In genomic region chr4:112807083-112807482, GRCh38 we compare ENCODE assay signal across 13 cellular contexts.
DNase-seq lines count a peak whose midpoint lies in the region; ATAC-seq and TF ChIP-seq lines count a peak whose summit lies in the region.
"Had no signal": no experiment of that assay in that cellular context is flagged by ENCODE, and none has a peak within 500 bp of the region (broad histone marks: within the 10 kb centered on the region; RNA-seq: fewer than 3 reads in every experiment).

No MANE protein-coding gene starts in this region.

- peaks cover 3% of the 10 kb centered on the region for H3K27me3 Mint-ChIP-seq in activated T-helper 2 cell treated with anti-CD3 and anti-CD28 coated beads, Interferon-gamma antibody, Interleukin-2, Interleukin-4, amounts not matched to agents 10 μg/mL and 5 μg/mL and 100 μg/mL, durations not matched to agents 14 hours and 24 hours and 36 hours (ENCODE audit: low read depth)
- peaks cover 0 to 3% of the 10 kb centered on the region in 2 donors for H3K27me3 Mint-ChIP-seq in T-cell

- no peaks in the 10 kb centered on the region for H3K9me3 Mint-ChIP-seq in activated T-helper 2 cell treated with anti-CD3 and anti-CD28 coated beads, Interferon-gamma antibody, Interleukin-2, Interleukin-4, amounts not matched to agents 10 μg/mL and 5 μg/mL and 100 μg/mL, durations not matched to agents 14 hours and 24 hours and 36 hours
- H3K9me3 Mint-ChIP-seq in T-cell = no peaks in the 10 kb centered on the region

- no peaks in the 10 kb centered on the region for H3K4me1 ChIP-seq in upper lobe of right lung

- H3K9me3 ChIP-seq in upper lobe of right lung = no peaks in the 10 kb centered on the region
- H3K9me3 ChIP-seq: gastroesophageal sphincter had no signal

- H3K36me3 Mint-ChIP-seq in activated T-helper 2 cell treated with anti-CD3 and anti-CD28 coated beads, Interferon-gamma antibody, Interleukin-2, Interleukin-4, amounts not matched to agents 10 μg/mL and 5 μg/mL and 100 μg/mL, durations not matched to agents 14 hours and 24 hours and 36 hours (ENCODE audit: low read depth) = no peaks in the 10 kb centered on the region
- H3K36me3 Mint-ChIP-seq in T-cell = no peaks in the 10 kb centered on the region

- no peaks in the 10 kb centered on the region for H3K36me3 ChIP-seq in upper lobe of right lung
- H3K36me3 ChIP-seq: brain microvascular endothelial cell, gastroesophageal sphincter had no signal

- no peaks in the 10 kb centered on the region for H3K27me3 ChIP-seq in upper lobe of right lung
- H3K27me3 ChIP-seq: brain microvascular endothelial cell, gastroesophageal sphincter had no signal

- no peak for TF ChIP-seq CTCF in upper lobe of right lung (IDR thresholded peaks at IDR 0.05)

- no peak overlapping the region for H3K4me3 Mint-ChIP-seq in activated T-helper 2 cell treated with anti-CD3 and anti-CD28 coated beads, Interferon-gamma antibody, Interleukin-2, Interleukin-4, amounts not matched to agents 10 μg/mL and 5 μg/mL and 100 μg/mL, durations not matched to agents 14 hours and 24 hours and 36 hours (ENCODE audit: low read depth)
- no peak overlapping the region for H3K4me3 Mint-ChIP-seq in T-cell

- peak; percentile 82 for ATAC-seq in GM18498 (IDR thresholded peaks at IDR 0.05; ENCODE audit: unreplicated experiment)
- peak; percentile 72 for ATAC-seq in GM19463 (IDR thresholded peaks at IDR 0.05; ENCODE audit: unreplicated experiment)
- peak; percentile 89 for ATAC-seq in HG02870 (IDR thresholded peaks at IDR 0.05; ENCODE audit: unreplicated experiment)
- peak; percentile 82 for ATAC-seq in HG03571 (IDR thresholded peaks at IDR 0.05; ENCODE audit: unreplicated experiment)
- no peak for ATAC-seq in upper lobe of right lung
- no peak for ATAC-seq in T-cell (replicated peaks in 1 of 4)
- ATAC-seq: gastroesophageal sphincter, Panc1 had no signal

- intact Hi-C loops in upper lobe of right lung (cut with DNase I) = no loop called here
- intact Hi-C loops in activated T-helper 2 cell treated with anti-CD3 and anti-CD28 coated beads, Interferon-gamma antibody, Interleukin-2, Interleukin-4, amounts not matched to agents 10 μg/mL and 5 μg/mL and 100 μg/mL, durations not matched to agents 14 hours and 24 hours and 36 hours (cut with micrococcal nuclease) = no loop called here

- DNase-seq in upper lobe of right lung = no peak
- DNase-seq in activated T-helper 2 cell treated with anti-CD3 and anti-CD28 coated beads, Interferon-gamma antibody, Interleukin-2, Interleukin-4, amounts not matched to agents 10 μg/mL and 5 μg/mL and 100 μg/mL, durations not matched to agents 14 hours and 24 hours and 36 hours (ENCODE audit: low spot score) = no peak
- no peak for DNase-seq in superior temporal gyrus (ENCODE audit: extremely low spot score)
- DNase-seq in T-cell = no peak
- DNase-seq: activated effector memory CD4-positive, alpha-beta T cell treated with anti-CD3 and anti-CD28 coated beads, Interleukin-2, amount 50 U/mL, for 16 hours; brain microvascular endothelial cell; islet precursor cell had no signal

- H3K4me3 ChIP-seq in upper lobe of right lung = no peak overlapping the region
- H3K4me3 ChIP-seq: gastroesophageal sphincter had no signal

- H3K4me1 Mint-ChIP-seq in activated T-helper 2 cell treated with anti-CD3 and anti-CD28 coated beads, Interferon-gamma antibody, Interleukin-2, Interleukin-4, amounts not matched to agents 10 μg/mL and 5 μg/mL and 100 μg/mL, durations not matched to agents 14 hours and 24 hours and 36 hours (ENCODE audit: low read depth) = peaks cover 2% of the 10 kb centered on the region
- H3K4me1 Mint-ChIP-seq in T-cell = no peaks in the 10 kb centered on the region

- CTCF ChIA-PET in T-cell (lab: Charles Lee) = no interaction called here

- POLR2A ChIA-PET in T-cell (lab: Charles Lee) = no interaction called here

- no peak overlapping the region for H3K27ac ChIP-seq in upper lobe of right lung
- H3K27ac ChIP-seq: brain microvascular endothelial cell, gastroesophageal sphincter had no signal

- no peak overlapping the region for H3K27ac Mint-ChIP-seq in activated T-helper 2 cell treated with anti-CD3 and anti-CD28 coated beads, Interferon-gamma antibody, Interleukin-2, Interleukin-4, amounts not matched to agents 10 μg/mL and 5 μg/mL and 100 μg/mL, durations not matched to agents 14 hours and 24 hours and 36 hours
- no peak overlapping the region for H3K27ac Mint-ChIP-seq in T-cell

Comparison
In these comparisons a context has a peak if more than half of its experiments do, and no peak if none do; other contexts are left out.
1. ATAC-seq: peak in GM18498 (single experiment), GM19463 (single experiment), HG02870 (single experiment) and HG03571 (single experiment); none in upper lobe of right lung (single experiment) and T-cell (0 of 4).